In genomic region chr19:28475525-28475924, GRCh38 we compare ENCODE assay signal across 27 cellular contexts.
"Had no signal": no experiment of that assay in that cellular context is flagged by ENCODE, and none has a peak within 500 bp of the region (broad histone marks: within the 10 kb centered on the region; RNA-seq: fewer than 3 reads in every experiment).

No MANE protein-coding gene starts in this region.

- H3K4me1 Mint-ChIP-seq: activated CD4-positive, alpha-beta T cell treated with anti-CD3 and anti-CD28 coated beads for 36 hours; central memory CD8-positive, alpha-beta T cell had no signal

- H3K27ac ChIP-seq: adrenal gland, breast epithelium, coronary artery, gastroesophageal sphincter, heart left ventricle, lower lobe of right lung, upper lobe of left lung had no signal

- DNase-seq: activated CD4-positive, alpha-beta T cell treated with anti-CD3 and anti-CD28 coated beads for 36 hours; activated CD4-positive, alpha-beta T cell treated with anti-CD3 and anti-CD28 coated beads, Interleukin-2, amount 50 U/mL, for 4 hours; activated CD8-positive, alpha-beta memory T cell treated with anti-CD3 and anti-CD28 coated beads for 24 hours; activated CD8-positive, alpha-beta memory T cell treated with anti-CD3 and anti-CD28 coated beads, Interleukin-2, amount 50 U/mL, for 4 hours; activated naive CD4-positive, alpha-beta T cell; activated T-cell treated with anti-CD3 and anti-CD28 coated beads, Interleukin-2, amount 50 U/mL, for 4 hours; endodermal cell; heart left ventricle; islet precursor cell; left colon; lower lobe of right lung; mesendoderm; naive B cell; occipital lobe; posterior cingulate gyrus; retina; stimulated activated CD4-positive, alpha-beta T cell treated with anti-CD3 and anti-CD28 coated beads, Interleukin-4, amount 100 ng/mL, for 24 hours; stimulated activated naive CD8-positive, alpha-beta T cell treated with anti-CD3 and anti-CD28 coated beads, Interleukin-15, Interleukin-2, amounts not matched to agents 100 U/mL and 50 U/mL, for 24 hours; upper lobe of left lung had no signal

- H3K4me3 ChIP-seq: adrenal gland, breast epithelium, coronary artery, gastroesophageal sphincter, heart left ventricle, lower lobe of right lung, upper lobe of left lung had no signal

- H3K36me3 Mint-ChIP-seq: activated naive CD8-positive, alpha-beta T cell; naive B cell had no signal

- H3K27me3 Mint-ChIP-seq: activated CD4-positive, alpha-beta T cell treated with anti-CD3 and anti-CD28 coated beads for 36 hours; activated naive CD8-positive, alpha-beta T cell; central memory CD8-positive, alpha-beta T cell had no signal

- H3K9me3 Mint-ChIP-seq: activated T-cell treated with anti-CD3 and anti-CD28 coated beads, Interleukin-2, amount 50 U/mL, for 4 hours; activated T-helper 2 cell treated with anti-CD3 and anti-CD28 coated beads, Interferon-gamma antibody, Interleukin-2, Interleukin-4, amounts not matched to agents 10 μg/mL and 5 μg/mL and 100 μg/mL, durations not matched to agents 14 hours and 24 hours and 36 hours; central memory CD8-positive, alpha-beta T cell; endodermal cell had no signal

- H3K27ac Mint-ChIP-seq: activated CD4-positive, alpha-beta T cell treated with anti-CD3 and anti-CD28 coated beads for 36 hours; activated naive CD8-positive, alpha-beta T cell; activated T-helper 2 cell treated with anti-CD3 and anti-CD28 coated beads, Interferon-gamma antibody, Interleukin-2, Interleukin-4, amounts not matched to agents 10 μg/mL and 5 μg/mL and 100 μg/mL, durations not matched to agents 14 hours and 24 hours and 36 hours; endodermal cell had no signal

- H3K4me3 Mint-ChIP-seq: activated CD4-positive, alpha-beta T cell treated with anti-CD3 and anti-CD28 coated beads for 36 hours; activated naive CD8-positive, alpha-beta T cell; activated T-cell treated with anti-CD3 and anti-CD28 coated beads, Interleukin-2, amount 50 U/mL, for 4 hours; central memory CD8-positive, alpha-beta T cell; endodermal cell; WTC11 had no signal
